Comparison of ENCODE assay signal across 1 cellular context in genomic region chr7:35736725-35737124, GRCh38.
TF ChIP-seq lines count a peak whose summit lies in the region.

No MANE protein-coding gene starts in this region.

TF ChIP-seq in HepG2, 621 proteins besides CTCF, POLR2A, EP300 and RAD21 (continued from another document and continues in another):
- TF ChIP-seq ZNF280D (CRISPR knock-in tag; IDR thresholded peaks at IDR 0.05), result no peak
- TF ChIP-seq BCL3 (CRISPR knock-in tag; IDR thresholded peaks at IDR 0.05), result no peak
- no peak for TF ChIP-seq ZBTB21 (CRISPR knock-in tag; IDR thresholded peaks at IDR 0.05)
- TF ChIP-seq BCLAF1 (IDR thresholded peaks at IDR 0.05), result no peak
- TF ChIP-seq LBX2 (CRISPR knock-in tag; IDR thresholded peaks at IDR 0.05; ENCODE audit: borderline replicate concordance), result no peak
- no peak for TF ChIP-seq ZBTB2 (CRISPR knock-in tag; IDR thresholded peaks at IDR 0.05; ENCODE audit: low read depth)
- TF ChIP-seq ZFP36 (IDR thresholded peaks at IDR 0.05; ENCODE audit: borderline replicate concordance, low read depth, low read length, partially characterized antibody), result peak; percentile 90
- TF ChIP-seq MAFK (conservative IDR thresholded peaks at IDR 0.05 in 1 of 2, IDR thresholded peaks at IDR 0.05 in 1 of 2; ENCODE audit: low read length in 2 of 2), result no peak; a peak in 1 of 4 replicates
- no peak for TF ChIP-seq MXD1 (CRISPR knock-in tag; IDR thresholded peaks at IDR 0.05)
- TF ChIP-seq HHEX (CRISPR knock-in tag; IDR thresholded peaks at IDR 0.05), result no peak
- TF ChIP-seq KAT2B (IDR thresholded peaks at IDR 0.05; ENCODE audit: borderline replicate concordance, low read depth, low read length), result no peak
- TF ChIP-seq KDM1A (CRISPR knock-in tag; IDR thresholded peaks at IDR 0.05), result 0 out of 2 replicates have a peak, but pooled peaks have one; percentile 22
- TF ChIP-seq ZNF660 (CRISPR knock-in tag; IDR thresholded peaks at IDR 0.05; ENCODE audit: borderline replicate concordance, low read depth), result no peak
- TF ChIP-seq FIP1L1 (IDR thresholded peaks at IDR 0.05; ENCODE audit: borderline replicate concordance, insufficient read depth, low read depth, low read length), result no peak
- TF ChIP-seq MAFG (CRISPR knock-in tag; IDR thresholded peaks at IDR 0.05), result no peak
- TF ChIP-seq GTF3A (CRISPR knock-in tag; conservative IDR thresholded peaks at IDR 0.05), result no peak
- no peak for TF ChIP-seq ZNF256 (CRISPR knock-in tag; conservative IDR thresholded peaks at IDR 0.05)
- 0 out of 2 replicates have a peak, but pooled peaks have one; percentile 43 for TF ChIP-seq ZKSCAN8 (CRISPR knock-in tag; IDR thresholded peaks at IDR 0.05; ENCODE audit: borderline replicate concordance)
- TF ChIP-seq ZNF326 (CRISPR knock-in tag; IDR thresholded peaks at IDR 0.05; ENCODE audit: borderline replicate concordance), result no peak
- peak; percentile 30; the same call in 1 of the 2 replicates for TF ChIP-seq HNF4G (IDR thresholded peaks at IDR 0.05; ENCODE audit: borderline replicate concordance, low read depth, low read length)
- TF ChIP-seq HNF4G (CRISPR knock-in tag; IDR thresholded peaks at IDR 0.05; ENCODE audit: borderline replicate concordance, low read depth), result no peak
- no peak for TF ChIP-seq KIAA2018 (CRISPR knock-in tag; IDR thresholded peaks at IDR 0.05; ENCODE audit: borderline replicate concordance)
- no peak for TF ChIP-seq ZNF460 (CRISPR knock-in tag; IDR thresholded peaks at IDR 0.05; ENCODE audit: borderline replicate concordance)
- TF ChIP-seq PAX8 (CRISPR knock-in tag; IDR thresholded peaks at IDR 0.05; ENCODE audit: borderline replicate concordance), result no peak
- TF ChIP-seq ZNF569 (CRISPR knock-in tag; IDR thresholded peaks at IDR 0.05; ENCODE audit: borderline replicate concordance), result no peak
- no peak for TF ChIP-seq ZNF678 (CRISPR knock-in tag; IDR thresholded peaks at IDR 0.05)
- no peak for TF ChIP-seq SOX6 (IDR thresholded peaks at IDR 0.05)
- peak; percentile 95 for TF ChIP-seq SOX6 (CRISPR knock-in tag; IDR thresholded peaks at IDR 0.05)
- TF ChIP-seq KLF16 (CRISPR knock-in tag; IDR thresholded peaks at IDR 0.05), result 0 out of 4 replicates have a peak, but pooled peaks of 1 of the 2 experiments have one; percentile 56
- no peak for TF ChIP-seq ELK4 (CRISPR knock-in tag; IDR thresholded peaks at IDR 0.05; ENCODE audit: borderline replicate concordance)
- no peak for TF ChIP-seq NFIB (CRISPR knock-in tag; IDR thresholded peaks at IDR 0.05; ENCODE audit: borderline replicate concordance)
- peak; percentile 61; the same call in 1 of the 2 replicates for TF ChIP-seq NAIF1 (CRISPR knock-in tag; IDR thresholded peaks at IDR 0.05; ENCODE audit: borderline replicate concordance)
- no peak for TF ChIP-seq ADNP (CRISPR knock-in tag; IDR thresholded peaks at IDR 0.05)
- no peak for TF ChIP-seq CC2D1A (CRISPR knock-in tag; IDR thresholded peaks at IDR 0.05)
- no peak for TF ChIP-seq TFDP2 (CRISPR knock-in tag; IDR thresholded peaks at IDR 0.05)
- TF ChIP-seq ZNF629 (CRISPR knock-in tag; conservative IDR thresholded peaks at IDR 0.05), result no peak
- no peak for TF ChIP-seq SPEN (CRISPR knock-in tag; IDR thresholded peaks at IDR 0.05; ENCODE audit: low read depth)
- no peak for TF ChIP-seq ZBTB37 (CRISPR knock-in tag; IDR thresholded peaks at IDR 0.05)
